Comparison of ENCODE assay signal across 14 cellular contexts in genomic region chr2:164890533-164890932, GRCh38. TPM values are rescaled to one million over a fixed set of nuclear protein-coding genes. Genes with fewer than 3 reads are reported as not detected.
DNase-seq lines count a peak whose midpoint lies in the region; ATAC-seq and TF ChIP-seq lines count a peak whose summit lies in the region.
"Had no signal": no experiment of that assay in that cellular context is flagged by ENCODE, and none has a peak within 500 bp of the region (broad histone marks: within the 10 kb centered on the region; RNA-seq: fewer than 3 reads in every experiment).

No MANE protein-coding gene starts in this region.

- no peaks in the 10 kb centered on the region for H3K27me3 ChIP-seq in IMR-90 (ENCODE audit: control insufficient read depth, insufficient read depth, low read length)
- no peaks in the 10 kb centered on the region for H3K27me3 ChIP-seq in SK-N-SH (ENCODE audit: insufficient read depth)
- H3K27me3 ChIP-seq in naive thymus-derived CD4-positive, alpha-beta T cell (ENCODE audit: control insufficient read depth in 2 of 2, insufficient read depth in 2 of 2, low read length in 2 of 2): no peaks in the 10 kb centered on the region
- H3K27me3 ChIP-seq: gastrocnemius medialis had no signal

- H3K9me3 Mint-ChIP-seq in naive thymus-derived CD4-positive, alpha-beta T cell: peaks cover 0 to 5% (median 0%) of the 10 kb centered on the region in 11 donors
- H3K9me3 Mint-ChIP-seq: activated CD4-positive, alpha-beta memory T cell treated with anti-CD3 and anti-CD28 coated beads, Interleukin-2, amount 10 ng/mL, durations not matched to agents 7 days and 5 days had no signal

- H2AK5ac ChIP-seq in IMR-90 (ENCODE audit: low read depth, low read length): no peak overlapping the region

- H3K9me3 ChIP-seq in IMR-90 (ENCODE audit: control insufficient read depth, insufficient read depth, low read length) (no peaks in the 10 kb centered on the region), SK-N-SH (no peaks in the 10 kb centered on the region)
- no peaks in the 10 kb centered on the region for H3K9me3 ChIP-seq in naive thymus-derived CD4-positive, alpha-beta T cell (ENCODE audit: control insufficient read depth in 2 of 3, low read length in 3 of 3)
- H3K9me3 ChIP-seq: gastrocnemius medialis had no signal

- in situ Hi-C loops in IMR-90 (cut with MboI; ENCODE audit: low sequenced_read_pairs): no loop called here

- H3K27me3 Mint-ChIP-seq in naive thymus-derived CD4-positive, alpha-beta T cell: peaks cover 0 to 5% (median 2%) of the 10 kb centered on the region in 5 donors

- no peak overlapping the region for H3K4me3 Mint-ChIP-seq in naive thymus-derived CD4-positive, alpha-beta T cell
- H3K4me3 Mint-ChIP-seq: activated CD4-positive, alpha-beta memory T cell treated with anti-CD3 and anti-CD28 coated beads, Interleukin-2, amount 10 ng/mL, durations not matched to agents 7 days and 5 days; stimulated activated effector memory CD8-positive, alpha-beta T cell treated with anti-CD3 and anti-CD28 coated beads, Interleukin-12 subunit alpha, Interleukin-12 subunit beta, amount 100 ng/mL, for 72 hours had no signal

- H3K4me3 ChIP-seq in IMR-90 (ENCODE audit: insufficient read depth, low read depth, low read length) (no peak overlapping the region), SK-N-SH (ENCODE audit: low read depth in 2 of 2, low read length in 1 of 2) (no peak overlapping the region)
- H3K4me3 ChIP-seq in naive thymus-derived CD4-positive, alpha-beta T cell (ENCODE audit: low read length): no peak overlapping the region
- H3K4me3 ChIP-seq: gastrocnemius medialis had no signal

- no peak overlapping the region for H3K23ac ChIP-seq in IMR-90 (ENCODE audit: low read depth, low read length)

- H2AK9ac ChIP-seq in IMR-90 (replicated peaks; ENCODE audit: low read depth, low read length, poor library complexity): no peak overlapping the region

- no peaks in the 10 kb centered on the region for H3K79me2 ChIP-seq in SK-N-SH (ENCODE audit: insufficient read depth)

- H4K5ac ChIP-seq in IMR-90 (ENCODE audit: low read depth, low read length): no peak overlapping the region

- H3K56ac ChIP-seq in IMR-90 (ENCODE audit: extremely low read depth, insufficient read depth, low read length): no peak overlapping the region

- no peaks in the 10 kb centered on the region for H3K4me1 ChIP-seq in IMR-90 (ENCODE audit: control insufficient read depth, insufficient read depth, low read length)
- H3K4me1 ChIP-seq in SK-N-SH (ENCODE audit: control insufficient read depth in 1 of 2, insufficient read depth in 2 of 2, low read depth in 1 of 2, low read length in 1 of 2): peaks cover 0 to 8% of the 10 kb centered on the region in 2 experiments; a peak in 2 of 4 replicates
- H3K4me1 ChIP-seq in naive thymus-derived CD4-positive, alpha-beta T cell (ENCODE audit: control insufficient read depth in 2 of 2, insufficient read depth in 2 of 2, low read length in 2 of 2): no peaks in the 10 kb centered on the region
- H3K4me1 ChIP-seq: gastrocnemius medialis had no signal

- H3K36me3 ChIP-seq in IMR-90 (ENCODE audit: control insufficient read depth, insufficient read depth, low read length) (no peaks in the 10 kb centered on the region), SK-N-SH (replicated peaks in 1 of 2; ENCODE audit: control insufficient read depth in 1 of 2, insufficient read depth in 2 of 2, low read length in 1 of 2) (no peaks in the 10 kb centered on the region)
- H3K36me3 ChIP-seq in naive thymus-derived CD4-positive, alpha-beta T cell (ENCODE audit: control insufficient read depth in 2 of 3, insufficient read depth in 3 of 3, low read length in 3 of 3): no peaks in the 10 kb centered on the region
- H3K36me3 ChIP-seq: gastrocnemius medialis had no signal

- no peak overlapping the region for H3K27ac Mint-ChIP-seq in naive thymus-derived CD4-positive, alpha-beta T cell
- H3K27ac Mint-ChIP-seq: activated CD4-positive, alpha-beta memory T cell treated with anti-CD3 and anti-CD28 coated beads, Interleukin-2, amount 10 ng/mL, durations not matched to agents 7 days and 5 days; stimulated activated effector memory CD8-positive, alpha-beta T cell treated with anti-CD3 and anti-CD28 coated beads, Interleukin-12 subunit alpha, Interleukin-12 subunit beta, amount 100 ng/mL, for 72 hours had no signal

- H3K4me1 Mint-ChIP-seq in naive thymus-derived CD4-positive, alpha-beta T cell: no peaks in the 10 kb centered on the region
- H3K4me1 Mint-ChIP-seq: activated CD4-positive, alpha-beta memory T cell treated with anti-CD3 and anti-CD28 coated beads, Interleukin-2, amount 10 ng/mL, durations not matched to agents 7 days and 5 days; stimulated activated effector memory CD8-positive, alpha-beta T cell treated with anti-CD3 and anti-CD28 coated beads, Interleukin-12 subunit alpha, Interleukin-12 subunit beta, amount 100 ng/mL, for 72 hours had no signal

- dilution Hi-C loops in IMR-90 (cut with HindIII; ENCODE audit: low sequenced_read_pairs, unreplicated experiment): no loop called here

- no peaks in the 10 kb centered on the region for H3K9me2 ChIP-seq in SK-N-SH

- no peaks in the 10 kb centered on the region for H3F3A ChIP-seq in SK-N-SH (replicated peaks; ENCODE audit: insufficient read depth)

- no peak overlapping the region for H3K9ac ChIP-seq in IMR-90 (ENCODE audit: low read depth, low read length)
- H3K9ac ChIP-seq in SK-N-SH: no peak overlapping the region

- WGBS in IMR-90 (ENCODE audit: extremely low coverage in 2 of 2, insufficient read length in 1 of 2), 2 experiments: no CpG with 5 or more reads among the region's 5 CpGs
- 54% methylated on average over 5 of the region's 5 CpGs for WGBS in SK-N-SH (ENCODE audit: low lambda C conversion rate)

- no peak overlapping the region for H3K14ac ChIP-seq in IMR-90 (replicated peaks; ENCODE audit: low read depth, low read length)

- TF ChIP-seq CTCF in IMR-90 (conservative IDR thresholded peaks at IDR 0.05; ENCODE audit: low read depth, low read length) (no peak), SK-N-SH (IDR thresholded peaks at IDR 0.05) (no peak)

- H2AFZ ChIP-seq in IMR-90 (replicated peaks; ENCODE audit: low read length, poor library complexity): no peak overlapping the region
- H2AFZ ChIP-seq in SK-N-SH (ENCODE audit: low read depth): no peak overlapping the region

- no peak overlapping the region for H4K91ac ChIP-seq in IMR-90 (ENCODE audit: insufficient read depth, low read depth, low read length)

- H2BK20ac ChIP-seq in IMR-90 (ENCODE audit: low read depth, low read length): no peak overlapping the region

- DNase-seq in Ammon's horn (ENCODE audit: low spot score) (peak; percentile 35), IMR-90 (peak; percentile 35), SK-N-SH (peak; percentile 53), left kidney (ENCODE audit: low read depth, low spot score) (peak; percentile 34)
- DNase-seq in naive thymus-derived CD4-positive, alpha-beta T cell: no peak
- DNase-seq: ACHN; activated CD4-positive, alpha-beta memory T cell treated with anti-CD3 and anti-CD28 coated beads, Interleukin-2, amount 10 ng/mL, durations not matched to agents 7 days and 5 days; amniotic stem cell; gastrocnemius medialis; SIG-M5 had no signal

- H3K36me3 Mint-ChIP-seq in naive thymus-derived CD4-positive, alpha-beta T cell: no peaks in the 10 kb centered on the region
- H3K36me3 Mint-ChIP-seq: stimulated activated effector memory CD8-positive, alpha-beta T cell treated with anti-CD3 and anti-CD28 coated beads, Interleukin-12 subunit alpha, Interleukin-12 subunit beta, amount 100 ng/mL, for 72 hours had no signal

- H3K4me2 ChIP-seq in IMR-90 (ENCODE audit: low read depth, low read length): no peak overlapping the region
- no peak overlapping the region for H3K4me2 ChIP-seq in SK-N-SH

- H2BK5ac ChIP-seq in IMR-90 (ENCODE audit: low read depth, low read length, poor library complexity, severe bottlenecking): no peak overlapping the region

- H3K4ac ChIP-seq in IMR-90 (ENCODE audit: low read depth, low read length): no peak overlapping the region

- H3K79me1 ChIP-seq in IMR-90 (ENCODE audit: low read depth in 1 of 2, low read length in 2 of 2): no peaks in the 10 kb centered on the region

- intact Hi-C loops in IMR-90 (cut with micrococcal nuclease): loop anchor here (2.0 kb wide), 1 partner anchor 44 kb away; no protein-coding TSS in a partner anchor
- intact Hi-C loops in naive thymus-derived CD4-positive, alpha-beta T cell (cut with micrococcal nuclease): no loop called here

- H3K27ac ChIP-seq in IMR-90 (ENCODE audit: insufficient read depth, low read length): no peak overlapping the region
- H3K27ac ChIP-seq in SK-N-SH (ENCODE audit: low read depth in 2 of 2, low read length in 1 of 2): peak overlapping the region in 1 of 2 experiments; percentile 24; a peak in 2 of 4 replicates
- H3K27ac ChIP-seq in naive thymus-derived CD4-positive, alpha-beta T cell (ENCODE audit: low read depth, low read length): no peak overlapping the region

- no TSS peak for BruUV-seq in IMR-90 (replicated peaks; lab: Mats Ljungman, UMichigan)

- POLR2A ChIA-PET in IMR-90 (lab: Charles Lee; ENCODE audit: unreplicated experiment) (no interaction called here), SK-N-SH (lab: Yijun Ruan, JAX) (interaction anchor here (1.0 kb wide), 1 partner anchor 49 kb away, joined by 4 read pairs; the partner anchor contains the start of gene COBLL1)
- POLR2A ChIA-PET in naive thymus-derived CD4-positive, alpha-beta T cell (lab: Charles Lee): no interaction called here

- H3K9me1 ChIP-seq in IMR-90 (ENCODE audit: insufficient read depth, low read length): no peaks in the 10 kb centered on the region

- H4K20me1 ChIP-seq in IMR-90 (ENCODE audit: insufficient read depth, low read length) (no peaks in the 10 kb centered on the region), SK-N-SH (ENCODE audit: insufficient read depth) (no peaks in the 10 kb centered on the region)

- TF ChIP-seq POLR2A in IMR-90 (IDR thresholded peaks at IDR 0.05; ENCODE audit: low read depth, low read length): no peak

- CTCF ChIA-PET in IMR-90 (lab: Yijun Ruan, JAX): interaction anchor here (0.7 kb wide), 1 partner anchor 8 kb away, joined by 3 read pairs; no protein-coding TSS in a partner anchor
- CTCF ChIA-PET in SK-N-SH (lab: Yijun Ruan, JAX): interaction anchor here (1.0 to 2.8 kb wide), 8 partner anchors 10 to 194 kb away, joined by 3 to 15 read pairs (median 4); partner anchors contain the start of gene COBLL1
- CTCF ChIA-PET in naive thymus-derived CD4-positive, alpha-beta T cell (lab: Charles Lee): no interaction called here

- ATAC-seq in IMR-90 (ENCODE audit: low read depth) (no peak), HG03097 (IDR thresholded peaks at IDR 0.05; ENCODE audit: low FRiP score, unreplicated experiment) (no peak), GM18861 (IDR thresholded peaks at IDR 0.05; ENCODE audit: unreplicated experiment) (no peak), GM21367 (IDR thresholded peaks at IDR 0.05; ENCODE audit: unreplicated experiment) (no peak)
- no peak for ATAC-seq in naive thymus-derived CD4-positive, alpha-beta T cell
- ATAC-seq: stimulated activated effector memory CD8-positive, alpha-beta T cell treated with anti-CD3 and anti-CD28 coated beads, Interleukin-12 subunit alpha, Interleukin-12 subunit beta, amount 100 ng/mL, for 72 hours had no signal

- no peak overlapping the region for H2BK120ac ChIP-seq in IMR-90 (ENCODE audit: low read depth, low read length)

- peak overlapping the region; percentile 38; the same call in 1 of the 2 replicates for H3K18ac ChIP-seq in IMR-90 (ENCODE audit: low read depth, low read length)

- H4K8ac ChIP-seq in IMR-90 (ENCODE audit: low read depth in 2 of 2, low read length in 2 of 2): no peak overlapping the region

- peak in 1 of 2 experiments; percentile 95; a peak in 2 of 4 replicates for TF ChIP-seq EP300 in SK-N-SH (IDR thresholded peaks at IDR 0.05; ENCODE audit: borderline replicate concordance in 1 of 2, low read depth in 1 of 2, low read length in 1 of 2)

- TF ChIP-seq RAD21 in IMR-90 (IDR thresholded peaks at IDR 0.05; ENCODE audit: low read length) (no peak), SK-N-SH (IDR thresholded peaks at IDR 0.05; ENCODE audit: low read length) (peak; percentile 27)

- no peak overlapping the region for H2BK15ac ChIP-seq in IMR-90 (ENCODE audit: low read depth, low read length)

RNA-seq across cellular contexts. Expression of gene COBLL1, which starts 48.9 kb away (rescaled TPM):
- total RNA-seq in IMR-90 (2012; rRNA removed): 1.1 and 2.2 TPM in 2 replicates
- polyA plus RNA-seq in IMR-90 (2012; rRNA removed) (0.79 and 1.2 TPM in 2 replicates), SK-N-SH (2012; rRNA removed) (3.1 and 4.9 TPM in 2 replicates)
- 0.26 and 0.47 TPM in 2 replicates for polyA plus RNA-seq in IMR-90 (2012; cell fraction: cytosol; rRNA removed)
- 0.33 and 2.0 TPM in 2 replicates for polyA plus RNA-seq in IMR-90 (2012; cell fraction: nucleus; rRNA removed; ENCODE audit: low replicate concordance)
- 3.3 and 3.7 TPM in 2 replicates for polyA plus RNA-seq in SK-N-SH (2012; cell fraction: cytosol; rRNA removed)
- 3.6 and 5.7 TPM in 2 replicates for polyA plus RNA-seq in SK-N-SH (2012; cell fraction: nucleus; rRNA removed)
- total RNA-seq in naive thymus-derived CD4-positive, alpha-beta T cell: 1 to 10 TPM in 2 of 5 experiments, under 1 TPM in 2, not detected in 1; 0.27 to 8.0 (median 1.7) TPM
- polyA plus RNA-seq in naive thymus-derived CD4-positive, alpha-beta T cell: under 1 TPM in 1 of 2 donors, not detected in 1; 0.22 TPM
- total RNA-seq: activated CD4-positive, alpha-beta memory T cell treated with anti-CD3 and anti-CD28 coated beads, Interleukin-2, amount 10 ng/mL, durations not matched to agents 7 days and 5 days had no signal

Comparison
In these comparisons a context has a peak if more than half of its experiments do, and no peak if none do; other contexts are left out.
1. DNase-seq: peak in Ammon's horn (single experiment), IMR-90 (single experiment), SK-N-SH (single experiment) and left kidney (single experiment); none in naive thymus-derived CD4-positive, alpha-beta T cell (0 of 9).